ENCODE assay signal across 19 cellular contexts in genomic region chr22:48301421-48301820, GRCh38.
A peak's percentile ranks its signal among the peaks of the same experiment; 100 is the strongest.
DNase-seq lines count a peak whose midpoint lies in the region; ATAC-seq and TF ChIP-seq lines count a peak whose summit lies in the region.
"Had no signal": no experiment of that assay in that cellular context is flagged by ENCODE, and none has a peak within 500 bp of the region (broad histone marks: within the 10 kb centered on the region; RNA-seq: fewer than 3 reads in every experiment).

No MANE protein-coding gene starts in this region.

- intact Hi-C loops in OCI-LY7 (cut with micrococcal nuclease; ENCODE audit: unreplicated experiment): no loop called here

- no peak overlapping the region for H3K4me3 Mint-ChIP-seq in central memory CD8-positive, alpha-beta T cell
- H3K4me3 Mint-ChIP-seq: CD8-positive, alpha-beta T cell had no signal

- BruUV-seq in OCI-LY7 (replicated peaks; lab: Mats Ljungman, UMichigan): no TSS peak

- no peaks in the 10 kb centered on the region for H3K4me1 Mint-ChIP-seq in central memory CD8-positive, alpha-beta T cell

- POLR2A ChIA-PET in OCI-LY7 (lab: Charles Lee): no interaction called here

- no peak for ATAC-seq in central memory CD8-positive, alpha-beta T cell (replicated peaks; ENCODE audit: extremely low read depth, poor library complexity, severe bottlenecking)
- no peak for ATAC-seq in HG02678 (IDR thresholded peaks at IDR 0.05; ENCODE audit: unreplicated experiment)
- ATAC-seq: CD8-positive, alpha-beta T cell had no signal

- no peak overlapping the region for H3K4me2 ChIP-seq in OCI-LY7 (ENCODE audit: low read length)
- H3K4me2 ChIP-seq: BLaER1 treated with 17β-estradiol and CSF1 and Interleukin-3, amounts not matched to agents 10 nM and 100 nM; PC-9 had no signal

- no peaks in the 10 kb centered on the region for H3K36me3 ChIP-seq in OCI-LY7 (ENCODE audit: insufficient read depth, low read length)
- H3K36me3 ChIP-seq: BLaER1 treated with 17β-estradiol and CSF1 and Interleukin-3, amounts not matched to agents 10 nM and 100 nM had no signal

- H3K9me3 ChIP-seq in OCI-LY7 (ENCODE audit: low read length): no peaks in the 10 kb centered on the region

- H3K79me2 ChIP-seq in OCI-LY7 (ENCODE audit: insufficient read depth, low read depth, low read length): no peaks in the 10 kb centered on the region

- peaks cover 16% of the 10 kb centered on the region for H3K27me3 Mint-ChIP-seq in central memory CD8-positive, alpha-beta T cell

- CTCF ChIA-PET in OCI-LY7 (lab: Charles Lee; ENCODE audit: unreplicated experiment): no interaction called here

- H4K20me1 ChIP-seq in OCI-LY7 (ENCODE audit: insufficient read depth, low read length): no peaks in the 10 kb centered on the region

- H2AFZ ChIP-seq in OCI-LY7 (ENCODE audit: low read length): no peak overlapping the region
- H2AFZ ChIP-seq: PC-9 had no signal

- no peak for TF ChIP-seq CTCF in OCI-LY7 (conservative IDR thresholded peaks at IDR 0.05; ENCODE audit: low read length)

- no peaks in the 10 kb centered on the region for H3K36me3 Mint-ChIP-seq in central memory CD8-positive, alpha-beta T cell (ENCODE audit: insufficient read depth)
- H3K36me3 Mint-ChIP-seq: CD8-positive, alpha-beta T cell had no signal

- H3K9me2 ChIP-seq in OCI-LY7 (ENCODE audit: insufficient read depth, low read length): no peaks in the 10 kb centered on the region

- in situ Hi-C loops in G401 (cut with HindIII; ENCODE audit: low sequenced_read_pairs): no loop called here

- H3K9me3 Mint-ChIP-seq in central memory CD8-positive, alpha-beta T cell: no peaks in the 10 kb centered on the region
- H3K9me3 Mint-ChIP-seq: CD8-positive, alpha-beta T cell had no signal

- DNase-seq in G401 (ENCODE audit: low spot score) (peak; percentile 62), NCI-H187 treated with DMSO at 0.1 percent for 48 hours (lab: John Stamatoyannopoulos, UW) (peak; percentile 16), mesenteric fat pad (ENCODE audit: low spot score) (peak; percentile 78), ecto neural progenitor cell (ENCODE audit: low spot score) (no peak), OCI-LY7 (ENCODE audit: low spot score) (no peak), HT-29 (ENCODE audit: low spot score) (no peak)
- no peak for DNase-seq in central memory CD8-positive, alpha-beta T cell (ENCODE audit: low spot score in 2 of 2)
- DNase-seq: Calu3, HCEC 1CT, MM.1S, NCI-H1092, NCI-H1436 treated with DMSO at 0.1 percent for 48 hours, NCI-H2227 treated with DMSO at 0.1 percent for 48 hours, NCI-H526, PC-9 had no signal

- H3K4me1 ChIP-seq in OCI-LY7 (ENCODE audit: insufficient read depth, low read length, poor library complexity, severe bottlenecking): no peaks in the 10 kb centered on the region

- H3K27ac ChIP-seq in OCI-LY7 (ENCODE audit: low read depth, low read length, poor library complexity, severe bottlenecking): no peak overlapping the region
- H3K27ac ChIP-seq: BLaER1 treated with 17β-estradiol and CSF1 and Interleukin-3, amounts not matched to agents 10 nM and 100 nM; PC-9; RWPE1 had no signal

- peak overlapping the region; percentile 22 for H3K27ac Mint-ChIP-seq in central memory CD8-positive, alpha-beta T cell (ENCODE audit: low read depth)
- H3K27ac Mint-ChIP-seq: CD8-positive, alpha-beta T cell had no signal

- no peak overlapping the region for H3K4me3 ChIP-seq in OCI-LY7 (ENCODE audit: low read depth, low read length, poor library complexity, severe bottlenecking)
- H3K4me3 ChIP-seq: BLaER1 treated with 17β-estradiol and CSF1 and Interleukin-3, amounts not matched to agents 10 nM and 100 nM; PC-9 had no signal

Comparison
In these comparisons a context has a peak if more than half of its experiments do, and no peak if none do; other contexts are left out.
1. DNase-seq: peak in G401 (single experiment), NCI-H187 treated with DMSO at 0.1 percent for 48 hours (single experiment) and mesenteric fat pad (single experiment); none in central memory CD8-positive, alpha-beta T cell (0 of 2), ecto neural progenitor cell (single experiment), OCI-LY7 (single experiment) and HT-29 (single experiment).